Comparison of ENCODE assay signal across 21 cellular contexts in the genomic region with DNA sequence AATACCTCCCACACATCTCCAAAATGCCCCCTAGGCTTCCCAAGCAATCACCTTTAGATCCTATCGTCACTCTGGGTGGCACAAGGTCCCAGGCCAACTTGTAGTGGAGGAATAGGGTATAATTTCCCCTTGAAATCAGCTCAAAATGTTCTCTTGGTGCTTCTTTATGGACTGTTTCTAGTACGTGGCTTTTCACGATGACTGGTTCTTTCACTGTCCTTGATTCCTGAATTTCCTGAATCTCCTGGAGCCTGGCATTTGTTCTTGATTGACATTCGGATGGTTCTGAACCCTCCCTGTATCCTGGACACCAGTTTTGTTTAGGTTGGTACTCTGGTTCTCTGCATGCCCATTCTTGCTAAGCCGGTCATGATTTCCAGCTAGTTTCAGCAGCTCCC.
"Had no signal": no experiment of that assay in that cellular context is flagged by ENCODE, and none has a peak within 500 bp of the region (broad histone marks: within the 10 kb centered on the region; RNA-seq: fewer than 3 reads in every experiment).

No MANE protein-coding gene starts in this region.

- H3K27me3 ChIP-seq: neutrophil, transverse colon had no signal

- H3K4me3 ChIP-seq: left ventricle myocardium inferior, smooth muscle cell, transverse colon had no signal

- DNase-seq: activated CD4-positive, alpha-beta T cell treated with anti-CD3 and anti-CD28 coated beads, Interleukin-2, amount 10 ng/mL, durations not matched to agents 24 days and 14 days; activated CD4-positive, CD25-positive, alpha-beta regulatory T cell; activated CD8-positive, alpha-beta memory T cell treated with anti-CD3 and anti-CD28 coated beads, Interleukin-2, amount 50 U/mL, for 48 hours; activated gamma-delta T cell; activated T-cell treated with anti-CD3 and anti-CD28 coated beads, Interleukin-2, amount 50 U/mL, for 72 hours; effector memory CD4-positive, alpha-beta T cell; hippocampal formation; kidney; left ventricle myocardium inferior; mesenchymal stem cell; natural killer cell; posterior cingulate gyrus; stimulated activated CD4-positive, alpha-beta T cell treated with anti-CD3 and anti-CD28 coated beads, Interleukin-4, amount 100 ng/mL, for 4 hours; stimulated activated CD8-positive, alpha-beta memory T cell treated with anti-CD3 and anti-CD28 coated beads, Interleukin-4, amount 100 ng/mL, for 48 hours; stimulated activated naive CD4-positive, alpha-beta T cell treated with Interleukin-2 at 50 U/mL for 16 hours; substantia nigra; T-helper 2 cell; transverse colon had no signal

- ATAC-seq: activated naive CD4-positive, alpha-beta T cell treated with anti-CD3 and anti-CD28 coated beads, Interleukin-2, amount 50 U/mL, for 72 hours; activated T-cell treated with anti-CD3 and anti-CD28 coated beads, Interleukin-2, amount 50 U/mL, for 72 hours; natural killer cell had no signal

- H3K9me3 ChIP-seq: left ventricle myocardium inferior, neutrophil, transverse colon had no signal

- H3K27ac ChIP-seq: left ventricle myocardium inferior, neutrophil, transverse colon had no signal

- H3K36me3 ChIP-seq: left ventricle myocardium inferior, neutrophil, transverse colon had no signal
